ENCODE assay signal across 12 cellular contexts in genomic region chr5:83475540-83476469, GRCh38. TPM values are rescaled to one million over a fixed set of nuclear protein-coding genes. Genes with fewer than 3 reads are reported as not detected.
A peak's percentile ranks its signal among the peaks of the same experiment; 100 is the strongest.
DNase-seq lines count a peak whose midpoint lies in the region; ATAC-seq and TF ChIP-seq lines count a peak whose summit lies in the region.
"Had no signal": no experiment of that assay in that cellular context is flagged by ENCODE, and none has a peak within 500 bp of the region (broad histone marks: within the 10 kb centered on the region; RNA-seq: fewer than 3 reads in every experiment).

No MANE protein-coding gene starts in this region.

- CTCF ChIA-PET in MCF 10A (lab: Yijun Ruan, JAX), result interaction anchor here (0.6 to 1.9 kb wide), 7 partner anchors 34 to 834 kb away, joined by 3 to 11 read pairs (median 3); no protein-coding TSS in a partner anchor

- BruUV-seq in MCF 10A (replicated peaks; lab: Mats Ljungman, UMichigan), result no TSS peak

- intact Hi-C loops in Right ventricle myocardium inferior (cut with DNase I), result loop anchor here (2.0 kb wide), 1 partner anchor 87 kb away; no protein-coding TSS in a partner anchor
- intact Hi-C loops in MCF 10A (cut with micrococcal nuclease), result no loop called here
- intact Hi-C loops in vagina (cut with DNase I), result loop anchor here (10.0 kb wide), 1 partner anchor 1121 kb away; no protein-coding TSS in a partner anchor

- H3K4me1 ChIP-seq in right atrium auricular region (peaks cover 0 to 43% of the 10 kb centered on the region in 2 donors), vagina (peaks cover 23% of the 10 kb centered on the region)

- H3K27ac ChIP-seq in right atrium auricular region, result peak overlapping the region; percentile 74 to 86
- H3K27ac ChIP-seq in vagina, result peak overlapping the region; percentile 73
- H3K27ac ChIP-seq: C4-2B had no signal

- DNase-seq in right atrium auricular region (ENCODE audit: low spot score) (no peak), Right ventricle myocardium inferior (ENCODE audit: missing footprints) (no peak), MCF 10A (ENCODE audit: unreplicated experiment) (peak; percentile 73), left kidney (ENCODE audit: low read depth, low spot score) (peak; percentile 18), vagina (ENCODE audit: extremely low spot score in 2 of 2) (no peak), NCI-H1436 (lab: John Stamatoyannopoulos, UW) (no peak)
- DNase-seq: KBM-7, nucleus accumbens had no signal

- no peak for TF ChIP-seq POLR2A in vagina (IDR thresholded peaks at IDR 0.05)

- no peaks in the 10 kb centered on the region for H3K9me3 ChIP-seq in right atrium auricular region
- H3K9me3 ChIP-seq in vagina, result no peaks in the 10 kb centered on the region

- peaks cover 5% of the 10 kb centered on the region for H3K27me3 Mint-ChIP-seq in MCF 10A (ENCODE audit: insufficient read depth, unreplicated experiment)

- peak overlapping the region; percentile 80 for H3K4me3 Mint-ChIP-seq in MCF 10A (ENCODE audit: unreplicated experiment)
- H3K4me3 Mint-ChIP-seq: central memory CD8-positive, alpha-beta T cell had no signal

- H3K27me3 ChIP-seq in right atrium auricular region (peaks cover 7 to 14% of the 10 kb centered on the region in 2 donors), vagina (peaks cover 5% of the 10 kb centered on the region)

- H3K27ac Mint-ChIP-seq in MCF 10A (ENCODE audit: low read depth, unreplicated experiment), result peak overlapping the region; percentile 32

- no peaks in the 10 kb centered on the region for H3K36me3 Mint-ChIP-seq in MCF 10A (ENCODE audit: insufficient read depth, unreplicated experiment)

- H3K4me3 ChIP-seq in right atrium auricular region, result no peak overlapping the region
- peak overlapping the region; percentile 51 to 57 for H3K4me3 ChIP-seq in vagina

- POLR2A ChIA-PET in MCF 10A (lab: Yijun Ruan, JAX), result interaction anchor here (0.9 to 2.0 kb wide), 7 partner anchors 12 to 1197 kb away, joined by 3 to 6 read pairs (median 4); partner anchors contain the start of genes RPS23, TMEM167A and XRCC4

- no peak for ATAC-seq in Right ventricle myocardium inferior
- no peak for ATAC-seq in HG03280 (IDR thresholded peaks at IDR 0.05; ENCODE audit: unreplicated experiment)
- no peak for ATAC-seq in GM19455 (IDR thresholded peaks at IDR 0.05; ENCODE audit: unreplicated experiment)

- no peaks in the 10 kb centered on the region for H3K9me3 Mint-ChIP-seq in MCF 10A (ENCODE audit: unreplicated experiment)
- H3K9me3 Mint-ChIP-seq: central memory CD8-positive, alpha-beta T cell had no signal

- TF ChIP-seq CTCF in right atrium auricular region (IDR thresholded peaks at IDR 0.05) (no peak), MCF 10A (IDR thresholded peaks at IDR 0.05; ENCODE audit: unreplicated experiment) (no peak), vagina (IDR thresholded peaks at IDR 0.05) (no peak)

- peaks cover 19% of the 10 kb centered on the region for H3K4me1 Mint-ChIP-seq in MCF 10A (ENCODE audit: insufficient read depth, unreplicated experiment)

- no peaks in the 10 kb centered on the region for H3K36me3 ChIP-seq in right atrium auricular region
- H3K36me3 ChIP-seq in vagina, result no peaks in the 10 kb centered on the region

RNA-seq across cellular contexts. Expression of gene VCAN, which starts 4.3 kb away (rescaled TPM):
- 100 to 1,000 TPM in 1 of 2 donors, 10 to 100 TPM in 1; 72.0 to 139 TPM for total RNA-seq in right atrium auricular region
- 41.2 TPM for total RNA-seq in Right ventricle myocardium inferior
- total RNA-seq in MCF 10A (2022), result 44.1 and 50.6 TPM in 2 replicates
- total RNA-seq in vagina, result 71.2 TPM

Comparison
In these comparisons a context has a peak if more than half of its experiments do, and no peak if none do; other contexts are left out.
1. DNase-seq: peak in MCF 10A (single experiment) and left kidney (single experiment); none in right atrium auricular region (single experiment), Right ventricle myocardium inferior (single experiment), vagina (0 of 2) and NCI-H1436 (single experiment).
2. H3K4me3 ChIP-seq: peak in vagina (2 of 2); none in right atrium auricular region (0 of 2).